In the genomic region with DNA sequence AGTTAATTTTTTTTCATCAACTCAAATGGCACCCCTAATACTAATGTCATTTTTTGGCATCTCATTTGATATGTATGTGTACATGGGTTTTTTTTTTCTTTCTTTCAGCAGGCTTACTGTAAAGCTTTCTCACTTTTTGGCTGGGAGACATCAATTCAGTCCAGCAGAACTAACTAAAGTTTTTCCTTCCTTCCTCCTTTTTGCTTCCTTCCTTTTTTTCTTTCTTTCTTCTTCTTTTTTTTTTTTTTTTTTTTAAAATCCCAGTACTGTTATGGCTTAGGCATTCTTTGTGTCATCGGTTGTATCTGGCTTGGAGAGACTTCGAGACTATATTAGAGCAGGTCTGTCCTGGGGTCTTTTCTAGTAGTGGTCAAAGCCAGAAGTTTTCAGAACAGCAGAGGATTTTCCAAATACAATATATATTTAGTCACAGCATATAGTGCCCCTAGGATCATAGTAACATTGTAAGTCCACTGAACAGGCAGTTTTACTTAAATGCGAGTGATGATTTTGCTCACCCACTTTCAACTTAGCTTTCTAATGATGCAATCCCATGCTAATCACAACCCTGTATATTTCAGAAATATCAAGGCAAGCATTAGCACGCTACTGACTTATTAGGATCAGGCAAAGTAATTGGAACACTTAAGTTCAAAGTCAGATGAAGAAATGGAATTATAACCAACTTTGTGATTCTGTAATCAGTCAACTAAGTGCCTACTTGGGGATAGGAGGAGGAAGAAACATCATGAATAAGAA, we compare ENCODE assay signal across 14 cellular contexts. TPM values are rescaled to one million over a fixed set of nuclear protein-coding genes. Genes with fewer than 3 reads are reported as not detected.
DNase-seq lines count a peak whose midpoint lies in the region; ATAC-seq and TF ChIP-seq lines count a peak whose summit lies in the region.
"Had no signal": no experiment of that assay in that cellular context is flagged by ENCODE, and none has a peak within 500 bp of the region (broad histone marks: within the 10 kb centered on the region; RNA-seq: fewer than 3 reads in every experiment).

No MANE protein-coding gene starts in this region.

- peaks cover 2% of the 10 kb centered on the region for H3K27me3 ChIP-seq in mammary epithelial cell (ENCODE audit: insufficient read depth, low read length)
- H3K27me3 ChIP-seq in breast epithelium = peaks cover 4 to 20% of the 10 kb centered on the region in 2 donors

- no peak overlapping the region for H2AFZ ChIP-seq in mammary epithelial cell (ENCODE audit: low read depth, low read length)

- TF ChIP-seq CTCF in mammary epithelial cell (conservative IDR thresholded peaks at IDR 0.05 in 1 of 2, IDR thresholded peaks at IDR 0.05 in 1 of 2; ENCODE audit: extremely low read depth in 1 of 2, insufficient read depth in 1 of 2, low read depth in 1 of 2, low read length in 2 of 2) = no peak
- TF ChIP-seq CTCF in breast epithelium (IDR thresholded peaks at IDR 0.05) = no peak
- no peak for TF ChIP-seq CTCF in mucosa of descending colon (IDR thresholded peaks at IDR 0.05)

- H3K27ac ChIP-seq in mammary epithelial cell (ENCODE audit: insufficient read depth, low read depth, low read length) (no peak overlapping the region), breast epithelium (no peak overlapping the region)

- H3K4me1 ChIP-seq in mammary epithelial cell (ENCODE audit: insufficient read depth, low read length) (peaks cover 14% of the 10 kb centered on the region), breast epithelium (no peaks in the 10 kb centered on the region), mucosa of descending colon (ENCODE audit: low read depth) (peaks cover 9% of the 10 kb centered on the region)

- H3K4me2 ChIP-seq in mammary epithelial cell (ENCODE audit: insufficient read depth, low read depth, low read length) = no peak overlapping the region

- in situ Hi-C loops in mammary epithelial cell (cut with MboI; ENCODE audit: low sequenced_read_pairs in 2 of 2) = no loop called here

- H3K9me3 ChIP-seq in mammary epithelial cell (replicated peaks; ENCODE audit: insufficient read depth, low read length) (no peaks in the 10 kb centered on the region), breast epithelium (no peaks in the 10 kb centered on the region), mucosa of descending colon (no peaks in the 10 kb centered on the region)
- H3K9me3 ChIP-seq: Caco-2 had no signal

- no peak overlapping the region for H3K9ac ChIP-seq in mammary epithelial cell (ENCODE audit: insufficient read depth, low read length)

- dilution Hi-C loops in mammary epithelial cell (cut with HindIII; ENCODE audit: low sequenced_read_pairs) = no loop called here

- WGBS in mammary epithelial cell (ENCODE audit: low coverage, missing lambda C conversion rate) = 98% methylated on average over 4 of the region's 4 CpGs

- H3K4me3 ChIP-seq in mammary epithelial cell (replicated peaks in 1 of 3; ENCODE audit: insufficient read depth in 1 of 3, low read depth in 2 of 3, low read length in 3 of 3) (no peak overlapping the region), breast epithelium (no peak overlapping the region), mucosa of descending colon (no peak overlapping the region)

- BruUV-seq in mammary epithelial cell (replicated peaks; lab: Mats Ljungman, UMichigan) = TSS peak; percentile 10

- no peak for DNase-seq in mammary epithelial cell
- DNase-seq in breast epithelium (ENCODE audit: low spot score in 2 of 2) = no peak
- peak; percentile 33 for DNase-seq in OCI-M1 (lab: John Stamatoyannopoulos, UW)
- peak; percentile 57 for DNase-seq in dedifferentiated amniotic fluid mesenchymal stem cell (ENCODE audit: extremely low spot score)
- DNase-seq in mucosa of descending colon = no peak
- DNase-seq in GM19240 (ENCODE audit: insufficient read length, low spot score) = no peak
- DNase-seq in NOMO-1 treated with dmso at 0.1 percent for 144 hours (lab: John Stamatoyannopoulos, UW; ENCODE audit: unreplicated experiment) = no peak
- DNase-seq: Caco-2, HCEC 1CT, NCI-H1092 treated with DMSO at 0.1 percent for 48 hours, NCI-H1694, RPMI8226 had no signal

- H4K20me1 ChIP-seq in mammary epithelial cell (ENCODE audit: insufficient read depth, low read length) = no peaks in the 10 kb centered on the region

- ATAC-seq in mucosa of descending colon = no peak
- no peak for ATAC-seq in HG03460 (IDR thresholded peaks at IDR 0.05; ENCODE audit: unreplicated experiment)

- no peak for TF ChIP-seq POLR2A in breast epithelium (IDR thresholded peaks at IDR 0.05)

- H3K79me2 ChIP-seq in mammary epithelial cell (ENCODE audit: insufficient read depth, low read length) = peaks cover 14% of the 10 kb centered on the region

- no peaks in the 10 kb centered on the region for H3K36me3 ChIP-seq in mammary epithelial cell (ENCODE audit: insufficient read depth, low read length)
- H3K36me3 ChIP-seq in breast epithelium = no peaks in the 10 kb centered on the region
- no peaks in the 10 kb centered on the region for H3K36me3 ChIP-seq in mucosa of descending colon (ENCODE audit: low read depth)

- CTCF ChIA-PET in mammary epithelial cell (lab: Charles Lee; ENCODE audit: low non-redundant PET) = no interaction called here

- intact Hi-C loops in mammary epithelial cell (cut with micrococcal nuclease) = loop anchor here (10.0 kb wide), 1 partner anchor 376 kb away; no protein-coding TSS in a partner anchor
- intact Hi-C loops in breast epithelium (cut with DNase I; ENCODE audit: low total_unique reads) = no loop called here
- intact Hi-C loops in mucosa of descending colon (cut with DNase I, micrococcal nuclease) = no loop called here

RNA-seq across cellular contexts. Expression of a gene that starts 4.0 kb away (rescaled TPM):
- 10 to 100 TPM; 15.6 to 16.3 TPM for total RNA-seq in mammary epithelial cell
- polyA plus RNA-seq in mammary epithelial cell = 3.6 TPM
- polyA minus RNA-seq in mammary epithelial cell = 0.93 TPM
- 10 to 100 TPM in 2 of 3 donors, 1 to 10 TPM in 1; 4.5 to 20.9 (median 14.7) TPM for total RNA-seq in breast epithelium
- 10 to 100 TPM in 1 of 3 donors, 1 to 10 TPM in 2; 2.6 to 13.0 (median 5.5) TPM for total RNA-seq in mucosa of descending colon
- polyA plus RNA-seq: CD14-positive monocyte had no signal

Comparison
In these comparisons a context has a peak if more than half of its experiments do, and no peak if none do; other contexts are left out.
1. DNase-seq: peak in OCI-M1 (single experiment) and dedifferentiated amniotic fluid mesenchymal stem cell (single experiment); none in mammary epithelial cell (single experiment), breast epithelium (0 of 2), mucosa of descending colon (0 of 3), GM19240 (single experiment) and NOMO-1 treated with dmso at 0.1 percent for 144 hours (single experiment).